Comparison of ENCODE assay signal across 1 cellular context in the genomic region with DNA sequence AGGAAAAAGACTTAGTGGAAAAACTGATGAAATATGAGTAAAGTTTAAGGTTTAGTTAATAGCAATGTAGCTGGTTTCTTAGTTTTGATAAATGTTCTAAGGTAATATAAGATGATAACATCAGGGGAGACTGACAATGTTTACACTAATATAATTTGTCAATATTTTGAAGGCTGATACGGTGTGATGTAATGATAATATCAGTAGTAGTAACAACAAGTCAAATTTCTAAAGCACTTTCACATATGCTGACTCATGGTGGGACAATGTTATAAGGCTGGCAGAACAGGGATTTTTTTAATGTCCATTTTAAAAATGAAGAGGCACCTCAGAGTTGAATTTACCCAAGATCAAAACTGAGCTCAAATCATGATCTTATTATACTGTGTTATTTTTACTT.
TF ChIP-seq lines count a peak whose summit lies in the region.

No MANE protein-coding gene starts in this region.

TF ChIP-seq in endothelial cell of umbilical vein, 7 proteins besides CTCF, POLR2A, EP300 and RAD21:
- peak; percentile 68 for TF ChIP-seq GATA2 (IDR thresholded peaks at IDR 0.05; ENCODE audit: insufficient read depth, insufficient read length, low read depth, low read length)
- peak; percentile 46 for TF ChIP-seq JUN (IDR thresholded peaks at IDR 0.05; ENCODE audit: borderline replicate concordance, insufficient read depth, insufficient read length, low read depth)
- no peak for TF ChIP-seq MAX (IDR thresholded peaks at IDR 0.05; ENCODE audit: insufficient read depth, insufficient read length)
- no peak for TF ChIP-seq EZH2 (IDR thresholded peaks at IDR 0.05; ENCODE audit: borderline replicate concordance, low read depth, low read length, severe bottlenecking)
- TF ChIP-seq FOS (IDR thresholded peaks at IDR 0.05; ENCODE audit: borderline replicate concordance, insufficient read depth, low read length) = peak; percentile 31
- TF ChIP-seq POLR2AphosphoS5 (IDR thresholded peaks at IDR 0.05; ENCODE audit: insufficient read depth, low read depth, low read length) = no peak
- TF ChIP-seq MYC (IDR thresholded peaks at IDR 0.05; ENCODE audit: low read depth, low read length) = no peak
